Comparison of ENCODE assay signal across 27 cellular contexts in the genomic region with DNA sequence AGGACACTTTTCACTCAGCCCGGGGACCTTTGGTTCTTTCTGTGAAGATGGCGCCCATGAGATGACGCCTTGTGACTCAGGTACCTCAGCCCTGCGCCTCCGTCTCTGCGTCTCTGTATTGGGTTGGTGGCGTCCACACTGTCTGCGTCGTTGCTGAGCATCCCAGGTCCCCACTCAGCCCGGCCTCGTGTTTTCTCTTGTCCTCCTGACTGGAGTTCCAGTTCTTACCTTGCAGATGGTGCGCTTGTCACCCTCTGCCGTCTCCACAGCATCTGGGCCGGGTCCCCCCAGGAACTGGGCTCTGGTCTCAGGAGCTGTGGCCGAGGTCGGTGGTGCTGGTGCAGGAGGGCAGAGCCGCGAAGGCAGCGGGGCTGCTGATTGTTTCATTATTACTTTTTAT.
"Had no signal": no experiment of that assay in that cellular context is flagged by ENCODE, and none has a peak within 500 bp of the region (broad histone marks: within the 10 kb centered on the region; RNA-seq: fewer than 3 reads in every experiment).

No MANE protein-coding gene starts in this region.

- H3K36me3 ChIP-seq: colonic mucosa, esophagus squamous epithelium, left ventricle myocardium inferior, lower lobe of right lung, pancreas, right atrium auricular region, sigmoid colon, thoracic aorta, tibial nerve, vagina had no signal

- H3K27me3 ChIP-seq: colonic mucosa, esophagus squamous epithelium, pancreas, right atrium auricular region, sigmoid colon, tibial nerve, vagina had no signal

- H3K4me3 Mint-ChIP-seq: central memory CD8-positive, alpha-beta T cell; dendritic cell treated with granulocyte-macrophage colony-stimulating factor and Interleukin-4, amounts not matched to agents 40 ng/mL and 50 ng/mL, for 4 days; immature natural killer cell; mesothelial cell of epicardium; natural killer cell treated with Interleukin-12 subunit alpha and Interleukin-12 subunit beta and Interleukin-15 and Interleukin-18, amount 100 ng/mL, for 72 hours; neural crest cell; stimulated activated naive B cell treated with anti-CD40 and anti-IgM and Interleukin-4, amounts not matched to agents 10 μg/mL and 1 μg/mL and 100 μg/mL, for 72 hours; stimulated activated naive CD8-positive, alpha-beta T cell treated with anti-CD3 and anti-CD28 coated beads, Interleukin-15, Interleukin-2, amounts not matched to agents 100 ng/mL and 50 ng/mL, for 24 hours had no signal

- H3K27me3 Mint-ChIP-seq: central memory CD8-positive, alpha-beta T cell; dendritic cell treated with granulocyte-macrophage colony-stimulating factor and Interleukin-4, amounts not matched to agents 40 ng/mL and 50 ng/mL, for 4 days; stimulated activated naive CD8-positive, alpha-beta T cell treated with anti-CD3 and anti-CD28 coated beads, Interleukin-15, Interleukin-2, amounts not matched to agents 100 ng/mL and 50 ng/mL, for 24 hours had no signal

- ATAC-seq: left colon; lower lobe of right lung; mucosa of descending colon; natural killer cell treated with Interleukin-12 subunit alpha and Interleukin-12 subunit beta and Interleukin-15 and Interleukin-18, amount 100 ng/mL, for 72 hours; pancreas; stimulated activated naive B cell treated with anti-CD40 and anti-IgM and Interleukin-4, amounts not matched to agents 10 μg/mL and 1 μg/mL and 100 μg/mL, for 72 hours had no signal

- H3K4me1 ChIP-seq: colonic mucosa, esophagus squamous epithelium, left ventricle myocardium inferior, lower lobe of right lung, pancreas, right atrium auricular region, sigmoid colon, tibial nerve, vagina had no signal

- DNase-seq: colonic mucosa; effector memory CD4-positive, alpha-beta T cell; erythroblast; esophagus squamous epithelium; hypothalamus; immature natural killer cell; kidney glomerular epithelial cell; left colon; left ventricle myocardium inferior; lower lobe of right lung; mucosa of descending colon; naive B cell; pancreas; sigmoid colon; stimulated activated CD4-positive, alpha-beta T cell treated with anti-CD3 and anti-CD28 coated beads, Interleukin-4, amount 100 ng/mL, for 4 hours; stimulated activated naive B cell treated with anti-CD40 and anti-IgM and Interleukin-4, amounts not matched to agents 10 μg/mL and 1 μg/mL and 100 μg/mL, for 72 hours had no signal

- H3K27ac Mint-ChIP-seq: dendritic cell treated with granulocyte-macrophage colony-stimulating factor and Interleukin-4, amounts not matched to agents 40 ng/mL and 50 ng/mL, for 4 days; immature natural killer cell; mesothelial cell of epicardium; natural killer cell treated with Interleukin-12 subunit alpha and Interleukin-12 subunit beta and Interleukin-15 and Interleukin-18, amount 100 ng/mL, for 72 hours; progenitor cell of endocrine pancreas; stimulated activated naive B cell treated with anti-CD40 and anti-IgM and Interleukin-4, amounts not matched to agents 10 μg/mL and 1 μg/mL and 100 μg/mL, for 72 hours; stimulated activated naive CD8-positive, alpha-beta T cell treated with anti-CD3 and anti-CD28 coated beads, Interleukin-15, Interleukin-2, amounts not matched to agents 100 ng/mL and 50 ng/mL, for 24 hours had no signal

- H3K9me3 Mint-ChIP-seq: central memory CD8-positive, alpha-beta T cell; dendritic cell treated with granulocyte-macrophage colony-stimulating factor and Interleukin-4, amounts not matched to agents 40 ng/mL and 50 ng/mL, for 4 days; mesothelial cell of epicardium; natural killer cell treated with Interleukin-12 subunit alpha and Interleukin-12 subunit beta and Interleukin-15 and Interleukin-18, amount 100 ng/mL, for 72 hours; neural crest cell; stimulated activated naive CD8-positive, alpha-beta T cell treated with anti-CD3 and anti-CD28 coated beads, Interleukin-15, Interleukin-2, amounts not matched to agents 100 ng/mL and 50 ng/mL, for 24 hours had no signal

- H3K36me3 Mint-ChIP-seq: mesothelial cell of epicardium; naive B cell; natural killer cell treated with Interleukin-12 subunit alpha and Interleukin-12 subunit beta and Interleukin-15 and Interleukin-18, amount 100 ng/mL, for 72 hours; stimulated activated naive B cell treated with anti-CD40 and anti-IgM and Interleukin-4, amounts not matched to agents 10 μg/mL and 1 μg/mL and 100 μg/mL, for 72 hours had no signal

- H3K4me1 Mint-ChIP-seq: mesothelial cell of epicardium; naive B cell; neural crest cell; stimulated activated naive B cell treated with anti-CD40 and anti-IgM and Interleukin-4, amounts not matched to agents 10 μg/mL and 1 μg/mL and 100 μg/mL, for 72 hours had no signal

- H3K9me3 ChIP-seq: colonic mucosa, esophagus squamous epithelium, left ventricle myocardium inferior, lower lobe of right lung, mucosa of descending colon, pancreas, right atrium auricular region, sigmoid colon, thoracic aorta, tibial nerve, vagina had no signal

- H3K27ac ChIP-seq: colonic mucosa, esophagus squamous epithelium, left ventricle myocardium inferior, lower lobe of right lung, pancreas, right atrium auricular region, sigmoid colon, thoracic aorta, tibial nerve, vagina had no signal

- H3K4me3 ChIP-seq: colonic mucosa, esophagus squamous epithelium, left ventricle myocardium inferior, lower lobe of right lung, mucosa of descending colon, pancreas, right atrium auricular region, sigmoid colon, thoracic aorta, tibial nerve, vagina had no signal
